In genomic region chr16:56426585-56426984, GRCh38 we compare ENCODE assay signal across 11 cellular contexts. TPM values are rescaled to one million over a fixed set of nuclear protein-coding genes. Genes with fewer than 3 reads are reported as not detected.
A peak's percentile ranks its signal among the peaks of the same experiment; 100 is the strongest.
DNase-seq lines count a peak whose midpoint lies in the region; ATAC-seq and TF ChIP-seq lines count a peak whose summit lies in the region.
"Had no signal": no experiment of that assay in that cellular context is flagged by ENCODE, and none has a peak within 500 bp of the region (broad histone marks: within the 10 kb centered on the region; RNA-seq: fewer than 3 reads in every experiment).

No MANE protein-coding gene starts in this region.

- DNase-seq in activated naive CD4-positive, alpha-beta T cell treated with Interleukin-2 at 50 U/mL for 16 hours: no peak
- no peak for DNase-seq in activated T-helper 2 cell treated with anti-CD3 and anti-CD28 coated beads, Interferon-gamma antibody, Interleukin-2, Interleukin-4, amounts not matched to agents 10 μg/mL and 5 μg/mL and 100 μg/mL, durations not matched to agents 14 hours and 24 hours and 36 hours (ENCODE audit: low spot score)
- no peak for DNase-seq in immature natural killer cell
- no peak for DNase-seq in upper lobe of right lung
- DNase-seq in anterior cingulate cortex (lab: John Stamatoyannopoulos, UW): no peak
- DNase-seq in AG08395 (ENCODE audit: low spot score): no peak
- DNase-seq in iPS-NIHi7 (ENCODE audit: extremely low spot score): no peak
- DNase-seq: effector memory CD4-positive, alpha-beta T cell; H7; stimulated activated naive CD4-positive, alpha-beta T cell treated with Interleukin-2 at 50 U/mL for 16 hours had no signal

- H3K27ac ChIP-seq in upper lobe of right lung: peak overlapping the region; percentile 63

- H3K4me1 ChIP-seq in upper lobe of right lung: peaks cover 19% of the 10 kb centered on the region

- peaks cover 14% of the 10 kb centered on the region for H3K36me3 ChIP-seq in upper lobe of right lung

- no peaks in the 10 kb centered on the region for H3K27me3 Mint-ChIP-seq in activated naive CD4-positive, alpha-beta T cell treated with anti-CD3 and anti-CD28 coated beads, Interleukin-2, amount 50 U/mL, for 24 hours
- no peaks in the 10 kb centered on the region for H3K27me3 Mint-ChIP-seq in activated T-helper 2 cell treated with anti-CD3 and anti-CD28 coated beads, Interferon-gamma antibody, Interleukin-2, Interleukin-4, amounts not matched to agents 10 μg/mL and 5 μg/mL and 100 μg/mL, durations not matched to agents 14 hours and 24 hours and 36 hours (ENCODE audit: low read depth)
- peaks cover 3 to 5% (median 3%) of the 10 kb centered on the region in 3 donors for H3K27me3 Mint-ChIP-seq in immature natural killer cell (ENCODE audit: low read depth in 3 of 3)

- H3K27ac Mint-ChIP-seq in activated naive CD4-positive, alpha-beta T cell treated with anti-CD3 and anti-CD28 coated beads, Interleukin-2, amount 50 U/mL, for 24 hours: no peak overlapping the region
- peak overlapping the region; percentile 40 for H3K27ac Mint-ChIP-seq in activated T-helper 2 cell treated with anti-CD3 and anti-CD28 coated beads, Interferon-gamma antibody, Interleukin-2, Interleukin-4, amounts not matched to agents 10 μg/mL and 5 μg/mL and 100 μg/mL, durations not matched to agents 14 hours and 24 hours and 36 hours
- peak overlapping the region in 5 of 6 donors; percentile 1 to 81 (median 65) for H3K27ac Mint-ChIP-seq in immature natural killer cell

- peak overlapping the region; percentile 84 for H3K4me3 Mint-ChIP-seq in activated naive CD4-positive, alpha-beta T cell treated with anti-CD3 and anti-CD28 coated beads, Interleukin-2, amount 50 U/mL, for 24 hours
- H3K4me3 Mint-ChIP-seq in activated T-helper 2 cell treated with anti-CD3 and anti-CD28 coated beads, Interferon-gamma antibody, Interleukin-2, Interleukin-4, amounts not matched to agents 10 μg/mL and 5 μg/mL and 100 μg/mL, durations not matched to agents 14 hours and 24 hours and 36 hours (ENCODE audit: low read depth): peak overlapping the region; percentile 73
- H3K4me3 Mint-ChIP-seq in immature natural killer cell: peak overlapping the region; percentile 28 to 81 (median 75)

- TF ChIP-seq CTCF in upper lobe of right lung (IDR thresholded peaks at IDR 0.05): no peak

- H3K36me3 Mint-ChIP-seq in activated naive CD4-positive, alpha-beta T cell treated with anti-CD3 and anti-CD28 coated beads, Interleukin-2, amount 50 U/mL, for 24 hours: peaks cover 3% of the 10 kb centered on the region
- H3K36me3 Mint-ChIP-seq in activated T-helper 2 cell treated with anti-CD3 and anti-CD28 coated beads, Interferon-gamma antibody, Interleukin-2, Interleukin-4, amounts not matched to agents 10 μg/mL and 5 μg/mL and 100 μg/mL, durations not matched to agents 14 hours and 24 hours and 36 hours (ENCODE audit: low read depth): peaks cover 23% of the 10 kb centered on the region
- peaks cover 6 to 14% (median 8%) of the 10 kb centered on the region in 3 donors for H3K36me3 Mint-ChIP-seq in immature natural killer cell

- no peaks in the 10 kb centered on the region for H3K27me3 ChIP-seq in upper lobe of right lung

- no peak for ATAC-seq in upper lobe of right lung

- intact Hi-C loops in activated T-helper 2 cell treated with anti-CD3 and anti-CD28 coated beads, Interferon-gamma antibody, Interleukin-2, Interleukin-4, amounts not matched to agents 10 μg/mL and 5 μg/mL and 100 μg/mL, durations not matched to agents 14 hours and 24 hours and 36 hours (cut with micrococcal nuclease): no loop called here
- intact Hi-C loops in upper lobe of right lung (cut with DNase I): no loop called here

- peaks cover 33% of the 10 kb centered on the region for H3K4me1 Mint-ChIP-seq in activated naive CD4-positive, alpha-beta T cell treated with anti-CD3 and anti-CD28 coated beads, Interleukin-2, amount 50 U/mL, for 24 hours
- peaks cover 37% of the 10 kb centered on the region for H3K4me1 Mint-ChIP-seq in activated T-helper 2 cell treated with anti-CD3 and anti-CD28 coated beads, Interferon-gamma antibody, Interleukin-2, Interleukin-4, amounts not matched to agents 10 μg/mL and 5 μg/mL and 100 μg/mL, durations not matched to agents 14 hours and 24 hours and 36 hours (ENCODE audit: low read depth)
- peaks cover 27 to 42% of the 10 kb centered on the region in 2 donors for H3K4me1 Mint-ChIP-seq in immature natural killer cell

- H3K4me3 ChIP-seq in upper lobe of right lung: no peak overlapping the region

- H3K9me3 ChIP-seq in upper lobe of right lung: no peaks in the 10 kb centered on the region

- H3K9me3 Mint-ChIP-seq in activated naive CD4-positive, alpha-beta T cell treated with anti-CD3 and anti-CD28 coated beads, Interleukin-2, amount 50 U/mL, for 24 hours: no peaks in the 10 kb centered on the region
- H3K9me3 Mint-ChIP-seq in activated T-helper 2 cell treated with anti-CD3 and anti-CD28 coated beads, Interferon-gamma antibody, Interleukin-2, Interleukin-4, amounts not matched to agents 10 μg/mL and 5 μg/mL and 100 μg/mL, durations not matched to agents 14 hours and 24 hours and 36 hours: no peaks in the 10 kb centered on the region
- H3K9me3 Mint-ChIP-seq in immature natural killer cell: no peaks in the 10 kb centered on the region

RNA-seq across cellular contexts. Expression of gene AMFR, which starts 1.2 kb away (rescaled TPM):
- 58.8 and 59.8 TPM in 2 replicates for total RNA-seq in activated T-helper 2 cell treated with anti-CD3 and anti-CD28 coated beads, Interferon-gamma antibody, Interleukin-2, Interleukin-4, amounts not matched to agents 10 μg/mL and 5 μg/mL and 100 μg/mL, durations not matched to agents 14 hours and 24 hours and 36 hours
- 10 to 100 TPM; 17.8 to 63.3 (median 40.3) TPM for polyA plus RNA-seq in immature natural killer cell
- total RNA-seq in upper lobe of right lung: 89.8 TPM

RNA-seq across cellular contexts. Expression of gene NUDT21, which starts 24.5 kb away (rescaled TPM):
- total RNA-seq in activated T-helper 2 cell treated with anti-CD3 and anti-CD28 coated beads, Interferon-gamma antibody, Interleukin-2, Interleukin-4, amounts not matched to agents 10 μg/mL and 5 μg/mL and 100 μg/mL, durations not matched to agents 14 hours and 24 hours and 36 hours: 307 and 313 TPM in 2 replicates
- polyA plus RNA-seq in immature natural killer cell: 10 to 100 TPM; 71.2 to 79.8 (median 76.8) TPM
- total RNA-seq in upper lobe of right lung: 77.2 TPM

RNA-seq across cellular contexts. Expression of gene OGFOD1, which starts 24.8 kb away (rescaled TPM):
- total RNA-seq in activated T-helper 2 cell treated with anti-CD3 and anti-CD28 coated beads, Interferon-gamma antibody, Interleukin-2, Interleukin-4, amounts not matched to agents 10 μg/mL and 5 μg/mL and 100 μg/mL, durations not matched to agents 14 hours and 24 hours and 36 hours: 78.0 and 79.7 TPM in 2 replicates
- polyA plus RNA-seq in immature natural killer cell: 10 to 100 TPM; 61.1 to 96.7 (median 80.5) TPM
- 34.4 TPM for total RNA-seq in upper lobe of right lung
